33 cellular contexts compared by ENCODE assay signal in the genomic region with DNA sequence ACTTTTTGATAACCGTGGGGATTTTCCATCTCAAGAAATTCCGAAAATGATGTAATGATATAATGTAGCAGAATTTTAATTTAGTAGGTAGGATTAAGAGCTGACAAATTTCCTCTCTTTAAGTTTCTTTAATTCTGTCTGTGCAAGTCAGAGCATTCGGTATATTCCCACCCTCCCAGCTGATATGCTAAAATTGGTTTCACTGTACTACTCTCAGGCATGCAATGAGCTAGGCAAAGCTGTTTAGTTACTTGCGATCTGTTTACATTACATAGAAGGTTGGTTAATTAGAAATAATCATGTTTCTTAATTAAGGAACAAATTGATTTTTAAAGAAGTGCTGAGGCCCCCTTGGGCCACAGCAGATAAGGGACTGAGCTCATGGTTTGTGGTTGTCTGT.
DNase-seq lines count a peak whose midpoint lies in the region; ATAC-seq and TF ChIP-seq lines count a peak whose summit lies in the region.
"Had no signal": no experiment of that assay in that cellular context is flagged by ENCODE, and none has a peak within 500 bp of the region (broad histone marks: within the 10 kb centered on the region; RNA-seq: fewer than 3 reads in every experiment).

No MANE protein-coding gene starts in this region.

- no peak overlapping the region for H3K4me3 ChIP-seq in right atrium auricular region
- H3K4me3 ChIP-seq in smooth muscle cell = no peak overlapping the region
- H3K4me3 ChIP-seq in neural progenitor cell = no peak overlapping the region
- H3K4me3 ChIP-seq: A549; BLaER1; BLaER1 treated with 17β-estradiol and CSF1 and Interleukin-3, amounts not matched to agents 10 nM and 100 nM had no signal

- ATAC-seq in left ventricle myocardium superior = peak; percentile 57
- ATAC-seq: A549; CD8-positive, alpha-beta T cell had no signal

- H3K4me1 Mint-ChIP-seq in neural progenitor cell = no peaks in the 10 kb centered on the region
- H3K4me1 Mint-ChIP-seq: B cell; CD4-positive, alpha-beta memory T cell; CD4-positive, CD25-positive, alpha-beta regulatory T cell; CD8-positive, alpha-beta memory T cell had no signal

- H3K9me3 ChIP-seq in right atrium auricular region (no peaks in the 10 kb centered on the region), smooth muscle cell (replicated peaks; ENCODE audit: low read depth) (no peaks in the 10 kb centered on the region), neural progenitor cell (ENCODE audit: low read depth) (no peaks in the 10 kb centered on the region)
- H3K9me3 ChIP-seq: A549, BE2C, BLaER1, Caco-2 had no signal

- H4K20me1 ChIP-seq in smooth muscle cell (ENCODE audit: low read depth) (no peaks in the 10 kb centered on the region), neural progenitor cell (ENCODE audit: low read depth) (no peaks in the 10 kb centered on the region)
- H4K20me1 ChIP-seq: BLaER1; BLaER1 treated with 17β-estradiol and CSF1 and Interleukin-3, amounts not matched to agents 10 nM and 100 nM had no signal

- H3K36me3 Mint-ChIP-seq in neural progenitor cell = no peaks in the 10 kb centered on the region
- H3K36me3 Mint-ChIP-seq: CD14-positive monocyte; CD4-positive, alpha-beta memory T cell; CD4-positive, CD25-positive, alpha-beta regulatory T cell; CD8-positive, alpha-beta memory T cell; CD8-positive, alpha-beta T cell had no signal

- no peaks in the 10 kb centered on the region for H3K9me3 Mint-ChIP-seq in neural progenitor cell
- H3K9me3 Mint-ChIP-seq: CD8-positive, alpha-beta T cell had no signal

- H3F3A ChIP-seq in smooth muscle cell (ENCODE audit: low read depth) (no peaks in the 10 kb centered on the region), neural progenitor cell (ENCODE audit: low read depth) (no peaks in the 10 kb centered on the region)

- no peak overlapping the region for H3K4me3 Mint-ChIP-seq in neural progenitor cell
- H3K4me3 Mint-ChIP-seq: B cell; CD14-positive monocyte; CD4-positive, alpha-beta memory T cell; CD4-positive, alpha-beta T cell; CD4-positive, CD25-positive, alpha-beta regulatory T cell; CD8-positive, alpha-beta memory T cell; CD8-positive, alpha-beta T cell had no signal

- H3K36me3 ChIP-seq in right atrium auricular region (no peaks in the 10 kb centered on the region), smooth muscle cell (ENCODE audit: low read depth) (no peaks in the 10 kb centered on the region), neural progenitor cell (no peaks in the 10 kb centered on the region)
- H3K36me3 ChIP-seq: BE2C; BLaER1; BLaER1 treated with 17β-estradiol and CSF1 and Interleukin-3, amounts not matched to agents 10 nM and 100 nM had no signal

- H3K27ac ChIP-seq in right atrium auricular region (no peak overlapping the region), smooth muscle cell (ENCODE audit: low read depth) (no peak overlapping the region), neural progenitor cell (no peak overlapping the region)
- H3K27ac ChIP-seq: 22Rv1; A549; BLaER1; BLaER1 treated with 17β-estradiol and CSF1 and Interleukin-3, amounts not matched to agents 10 nM and 100 nM; C4-2B had no signal

- WGBS in smooth muscle cell (ENCODE audit: low lambda C conversion rate) = 60% methylated on average over 4 of the region's 4 CpGs

- intact Hi-C loops in left ventricle myocardium superior (cut with micrococcal nuclease) = no loop called here

- no peaks in the 10 kb centered on the region for H3K27me3 ChIP-seq in right atrium auricular region
- no peaks in the 10 kb centered on the region for H3K27me3 ChIP-seq in smooth muscle cell (ENCODE audit: low read depth)
- no peaks in the 10 kb centered on the region for H3K27me3 ChIP-seq in neural progenitor cell
- H3K27me3 ChIP-seq: BE2C, BLaER1 had no signal

- TF ChIP-seq CTCF in right atrium auricular region (IDR thresholded peaks at IDR 0.05) (no peak), smooth muscle cell (IDR thresholded peaks at IDR 0.05; ENCODE audit: borderline replicate concordance, insufficient read depth, poor library complexity, severe bottlenecking) (no peak), neural progenitor cell (IDR thresholded peaks at IDR 0.05) (no peak)

- H3K4me1 ChIP-seq in right atrium auricular region (no peaks in the 10 kb centered on the region), smooth muscle cell (ENCODE audit: low read depth) (no peaks in the 10 kb centered on the region), neural progenitor cell (no peaks in the 10 kb centered on the region)
- H3K4me1 ChIP-seq: A549, BE2C, BLaER1, Caco-2 had no signal

- H3K4me2 ChIP-seq in smooth muscle cell (peak overlapping the region; percentile 50), neural progenitor cell (no peak overlapping the region)
- H3K4me2 ChIP-seq: A549; BLaER1; BLaER1 treated with 17β-estradiol and CSF1 and Interleukin-3, amounts not matched to agents 10 nM and 100 nM had no signal

- H3K9ac ChIP-seq in smooth muscle cell (ENCODE audit: low read depth) (no peak overlapping the region), neural progenitor cell (no peak overlapping the region)
- H3K9ac ChIP-seq: BLaER1; BLaER1 treated with 17β-estradiol and CSF1 and Interleukin-3, amounts not matched to agents 10 nM and 100 nM had no signal

- H3K27ac Mint-ChIP-seq in neural progenitor cell = no peak overlapping the region
- H3K27ac Mint-ChIP-seq: B cell; CD14-positive monocyte; CD4-positive, alpha-beta memory T cell; CD4-positive, alpha-beta T cell; CD4-positive, CD25-positive, alpha-beta regulatory T cell; CD8-positive, alpha-beta memory T cell; CD8-positive, alpha-beta T cell had no signal

- no peak overlapping the region for H2AFZ ChIP-seq in smooth muscle cell (ENCODE audit: low read depth)
- no peak overlapping the region for H2AFZ ChIP-seq in neural progenitor cell (replicated peaks)

- DNase-seq in left ventricle myocardium superior (no peak), right atrium auricular region (ENCODE audit: low spot score) (no peak), putamen (ENCODE audit: low spot score) (peak; percentile 25), smooth muscle cell (lab: John Stamatoyannopoulos, UW; ENCODE audit: unreplicated experiment) (no peak), NCI-H1930 (lab: John Stamatoyannopoulos, UW) (no peak), neural progenitor cell (ENCODE audit: low spot score) (no peak)
- DNase-seq: 8988T; ACHN; AML-193; BE2C; C1 segment of cervical spinal cord; Caco-2; Calu3; CD4-positive, alpha-beta memory T cell; CD4-positive, alpha-beta T cell; CD4-positive, CD25-positive, alpha-beta regulatory T cell; CD8-positive, alpha-beta memory T cell; CD8-positive, alpha-beta T cell; COR-L47; DMS 273 treated with DMSO at 0.1 percent for 48 hours; DMS153; DMS53; DMS79; DMS79 treated with DMSO at 0.1 percent for 48 hours; DND-41; EL had no signal

- H3K79me2 ChIP-seq in smooth muscle cell (ENCODE audit: low read depth) (no peaks in the 10 kb centered on the region), neural progenitor cell (ENCODE audit: low read depth) (no peaks in the 10 kb centered on the region)

- no peaks in the 10 kb centered on the region for H3K27me3 Mint-ChIP-seq in neural progenitor cell (ENCODE audit: insufficient read depth, low read depth)
- H3K27me3 Mint-ChIP-seq: CD4-positive, alpha-beta memory T cell; CD4-positive, alpha-beta T cell; CD4-positive, CD25-positive, alpha-beta regulatory T cell; CD8-positive, alpha-beta memory T cell had no signal
